10 cellular contexts compared by ENCODE assay signal in the genomic region with DNA sequence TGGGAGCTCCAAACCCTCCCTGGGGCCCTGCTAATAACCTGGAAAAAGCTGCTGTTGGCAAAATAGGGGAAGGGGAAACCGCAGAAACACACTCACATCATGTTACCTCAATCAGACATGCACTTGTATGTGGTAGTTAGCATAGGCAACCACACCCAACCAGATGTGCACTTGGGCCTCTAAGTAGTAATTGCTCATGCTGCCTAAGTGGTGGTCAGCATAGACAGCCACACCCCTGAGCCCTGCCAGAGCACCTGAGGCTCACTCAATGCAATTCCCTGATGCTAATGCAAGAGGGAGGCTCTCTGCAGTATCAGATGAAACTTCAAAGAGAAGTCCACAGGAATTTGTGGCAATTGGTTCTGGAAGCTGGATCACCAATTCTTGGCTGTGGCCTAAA.
"Had no signal": no experiment of that assay in that cellular context is flagged by ENCODE, and none has a peak within 500 bp of the region (broad histone marks: within the 10 kb centered on the region; RNA-seq: fewer than 3 reads in every experiment).

No MANE protein-coding gene starts in this region.

- H3K27ac ChIP-seq: GM23248, HL-60 had no signal

- FAIRE-seq: H54, HepG2 had no signal

- H3K4me3 Mint-ChIP-seq: H9, HFFc6, IgD-negative memory B cell had no signal

- H3K36me3 Mint-ChIP-seq: IgD-negative memory B cell had no signal

- H3K9me3 Mint-ChIP-seq: H9, HFFc6, IgD-negative memory B cell had no signal

- DNase-seq: GM23248, GOT3, H9, HCEC 1CT, HFFc6, KBM-7 had no signal

- H3K4me1 Mint-ChIP-seq: H9, IgD-negative memory B cell had no signal

- H3K27ac Mint-ChIP-seq: H9, HFFc6, IgD-negative memory B cell had no signal

- H3K4me3 ChIP-seq: GM23248 had no signal

- ATAC-seq: HepG2 had no signal
